8 cellular contexts compared by ENCODE assay signal in genomic region chr4:184277010-184277409, GRCh38. TPM values are rescaled to one million over a fixed set of nuclear protein-coding genes. Genes with fewer than 3 reads are reported as not detected.
"Had no signal": no experiment of that assay in that cellular context is flagged by ENCODE, and none has a peak within 500 bp of the region (broad histone marks: within the 10 kb centered on the region; RNA-seq: fewer than 3 reads in every experiment).

No MANE protein-coding gene starts in this region.

RNA-seq across cellular contexts. Expression of gene ENPP6, which starts 59.3 kb away (rescaled TPM):
- total RNA-seq: LHCN-M2, MCF 10A, NCI-H460, OCI-LY7, PC-9, RPMI7951, SJCRH30, SK-MEL-5 had no signal
